In genomic region chr11:61792310-61793083, GRCh38 we compare ENCODE assay signal across 1 cellular context.
TF ChIP-seq lines count a peak whose summit lies in the region.

FEN1 (plus strand) TSS chr11:61792911; CDS start chr11:61795362, 2,451 bp downstream.
TMEM258 (minus strand) TSS chr11:61792599; CDS start chr11:61792558, 41 bp downstream.

TF ChIP-seq in K562, 482 proteins besides CTCF, POLR2A, EP300 and RAD21 (continued from another document and continues in another):
- peak; percentile 99 for TF ChIP-seq E2F8 (IDR thresholded peaks at IDR 0.05; ENCODE audit: low read depth, partially characterized antibody)
- TF ChIP-seq STAT5B (CRISPR knock-in tag; IDR thresholded peaks at IDR 0.05): no peak
- no peak for TF ChIP-seq MBD1 (CRISPR knock-in tag; IDR thresholded peaks at IDR 0.05)
- no peak for TF ChIP-seq RBM14 (IDR thresholded peaks at IDR 0.05; ENCODE audit: borderline replicate concordance, insufficient read depth, low read depth, low read length)
- TF ChIP-seq ZNF699 (CRISPR knock-in tag; IDR thresholded peaks at IDR 0.05; ENCODE audit: insufficient replicate concordance): no peak
- TF ChIP-seq PTRF (tag; IDR thresholded peaks at IDR 0.05): no peak
- peak; percentile 89 for TF ChIP-seq HCFC1 (IDR thresholded peaks at IDR 0.05; ENCODE audit: low read depth, low read length)
- 0 out of 2 replicates have a peak, but pooled peaks have one; percentile 53 for TF ChIP-seq OTX1 (CRISPR knock-in tag; IDR thresholded peaks at IDR 0.05)
- peak; percentile 54 for TF ChIP-seq NEUROD1 (IDR thresholded peaks at IDR 0.05; ENCODE audit: borderline replicate concordance, low read depth, low read length, partially characterized antibody)
- TF ChIP-seq, protein P1, sequence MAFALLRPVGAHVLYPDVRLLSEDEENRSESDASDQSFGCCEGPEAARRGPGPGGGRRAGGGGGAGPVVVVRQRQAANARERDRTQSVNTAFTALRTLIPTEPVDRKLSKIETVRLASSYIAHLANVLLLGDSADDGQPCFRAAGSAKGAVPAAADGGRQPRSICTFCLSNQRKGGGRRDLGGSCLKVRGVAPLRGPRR (CRISPR knock-in tag; IDR thresholded peaks at IDR 0.05): no peak
- no peak for TF ChIP-seq ID3 (CRISPR knock-in tag; IDR thresholded peaks at IDR 0.05)
- 0 out of 2 replicates have a peak, but pooled peaks have one; percentile 68 for TF ChIP-seq ID3 (tag; IDR thresholded peaks at IDR 0.05)
- no peak; the same call in 1 of the 2 replicates for TF ChIP-seq CTBP1 (IDR thresholded peaks at IDR 0.05; ENCODE audit: borderline replicate concordance)
- TF ChIP-seq, protein P2, sequence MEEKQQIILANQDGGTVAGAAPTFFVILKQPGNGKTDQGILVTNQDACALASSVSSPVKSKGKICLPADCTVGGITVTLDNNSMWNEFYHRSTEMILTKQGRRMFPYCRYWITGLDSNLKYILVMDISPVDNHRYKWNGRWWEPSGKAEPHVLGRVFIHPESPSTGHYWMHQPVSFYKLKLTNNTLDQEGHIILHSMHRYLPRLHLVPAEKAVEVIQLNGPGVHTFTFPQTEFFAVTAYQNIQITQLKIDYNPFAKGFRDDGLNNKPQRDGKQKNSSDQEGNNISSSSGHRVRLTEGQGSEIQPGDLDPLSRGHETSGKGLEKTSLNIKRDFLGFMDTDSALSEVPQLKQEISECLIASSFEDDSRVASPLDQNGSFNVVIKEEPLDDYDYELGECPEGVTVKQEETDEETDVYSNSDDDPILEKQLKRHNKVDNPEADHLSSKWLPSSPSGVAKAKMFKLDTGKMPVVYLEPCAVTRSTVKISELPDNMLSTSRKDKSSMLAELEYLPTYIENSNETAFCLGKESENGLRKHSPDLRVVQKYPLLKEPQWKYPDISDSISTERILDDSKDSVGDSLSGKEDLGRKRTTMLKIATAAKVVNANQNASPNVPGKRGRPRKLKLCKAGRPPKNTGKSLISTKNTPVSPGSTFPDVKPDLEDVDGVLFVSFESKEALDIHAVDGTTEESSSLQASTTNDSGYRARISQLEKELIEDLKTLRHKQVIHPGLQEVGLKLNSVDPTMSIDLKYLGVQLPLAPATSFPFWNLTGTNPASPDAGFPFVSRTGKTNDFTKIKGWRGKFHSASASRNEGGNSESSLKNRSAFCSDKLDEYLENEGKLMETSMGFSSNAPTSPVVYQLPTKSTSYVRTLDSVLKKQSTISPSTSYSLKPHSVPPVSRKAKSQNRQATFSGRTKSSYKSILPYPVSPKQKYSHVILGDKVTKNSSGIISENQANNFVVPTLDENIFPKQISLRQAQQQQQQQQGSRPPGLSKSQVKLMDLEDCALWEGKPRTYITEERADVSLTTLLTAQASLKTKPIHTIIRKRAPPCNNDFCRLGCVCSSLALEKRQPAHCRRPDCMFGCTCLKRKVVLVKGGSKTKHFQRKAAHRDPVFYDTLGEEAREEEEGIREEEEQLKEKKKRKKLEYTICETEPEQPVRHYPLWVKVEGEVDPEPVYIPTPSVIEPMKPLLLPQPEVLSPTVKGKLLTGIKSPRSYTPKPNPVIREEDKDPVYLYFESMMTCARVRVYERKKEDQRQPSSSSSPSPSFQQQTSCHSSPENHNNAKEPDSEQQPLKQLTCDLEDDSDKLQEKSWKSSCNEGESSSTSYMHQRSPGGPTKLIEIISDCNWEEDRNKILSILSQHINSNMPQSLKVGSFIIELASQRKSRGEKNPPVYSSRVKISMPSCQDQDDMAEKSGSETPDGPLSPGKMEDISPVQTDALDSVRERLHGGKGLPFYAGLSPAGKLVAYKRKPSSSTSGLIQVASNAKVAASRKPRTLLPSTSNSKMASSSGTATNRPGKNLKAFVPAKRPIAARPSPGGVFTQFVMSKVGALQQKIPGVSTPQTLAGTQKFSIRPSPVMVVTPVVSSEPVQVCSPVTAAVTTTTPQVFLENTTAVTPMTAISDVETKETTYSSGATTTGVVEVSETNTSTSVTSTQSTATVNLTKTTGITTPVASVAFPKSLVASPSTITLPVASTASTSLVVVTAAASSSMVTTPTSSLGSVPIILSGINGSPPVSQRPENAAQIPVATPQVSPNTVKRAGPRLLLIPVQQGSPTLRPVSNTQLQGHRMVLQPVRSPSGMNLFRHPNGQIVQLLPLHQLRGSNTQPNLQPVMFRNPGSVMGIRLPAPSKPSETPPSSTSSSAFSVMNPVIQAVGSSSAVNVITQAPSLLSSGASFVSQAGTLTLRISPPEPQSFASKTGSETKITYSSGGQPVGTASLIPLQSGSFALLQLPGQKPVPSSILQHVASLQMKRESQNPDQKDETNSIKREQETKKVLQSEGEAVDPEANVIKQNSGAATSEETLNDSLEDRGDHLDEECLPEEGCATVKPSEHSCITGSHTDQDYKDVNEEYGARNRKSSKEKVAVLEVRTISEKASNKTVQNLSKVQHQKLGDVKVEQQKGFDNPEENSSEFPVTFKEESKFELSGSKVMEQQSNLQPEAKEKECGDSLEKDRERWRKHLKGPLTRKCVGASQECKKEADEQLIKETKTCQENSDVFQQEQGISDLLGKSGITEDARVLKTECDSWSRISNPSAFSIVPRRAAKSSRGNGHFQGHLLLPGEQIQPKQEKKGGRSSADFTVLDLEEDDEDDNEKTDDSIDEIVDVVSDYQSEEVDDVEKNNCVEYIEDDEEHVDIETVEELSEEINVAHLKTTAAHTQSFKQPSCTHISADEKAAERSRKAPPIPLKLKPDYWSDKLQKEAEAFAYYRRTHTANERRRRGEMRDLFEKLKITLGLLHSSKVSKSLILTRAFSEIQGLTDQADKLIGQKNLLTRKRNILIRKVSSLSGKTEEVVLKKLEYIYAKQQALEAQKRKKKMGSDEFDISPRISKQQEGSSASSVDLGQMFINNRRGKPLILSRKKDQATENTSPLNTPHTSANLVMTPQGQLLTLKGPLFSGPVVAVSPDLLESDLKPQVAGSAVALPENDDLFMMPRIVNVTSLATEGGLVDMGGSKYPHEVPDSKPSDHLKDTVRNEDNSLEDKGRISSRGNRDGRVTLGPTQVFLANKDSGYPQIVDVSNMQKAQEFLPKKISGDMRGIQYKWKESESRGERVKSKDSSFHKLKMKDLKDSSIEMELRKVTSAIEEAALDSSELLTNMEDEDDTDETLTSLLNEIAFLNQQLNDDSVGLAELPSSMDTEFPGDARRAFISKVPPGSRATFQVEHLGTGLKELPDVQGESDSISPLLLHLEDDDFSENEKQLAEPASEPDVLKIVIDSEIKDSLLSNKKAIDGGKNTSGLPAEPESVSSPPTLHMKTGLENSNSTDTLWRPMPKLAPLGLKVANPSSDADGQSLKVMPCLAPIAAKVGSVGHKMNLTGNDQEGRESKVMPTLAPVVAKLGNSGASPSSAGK (IDR thresholded peaks at IDR 0.05): peak; percentile 90
- no peak for TF ChIP-seq IFI16 (CRISPR knock-in tag; IDR thresholded peaks at IDR 0.05)
- TF ChIP-seq FOSL1 (tag; conservative IDR thresholded peaks at IDR 0.05): peak; percentile 35; the same call in 1 of the 2 replicates
- TF ChIP-seq ZNF280B (CRISPR knock-in tag; IDR thresholded peaks at IDR 0.05): no peak
- no peak for TF ChIP-seq ZNF398 (CRISPR knock-in tag; IDR thresholded peaks at IDR 0.05)
- peak; percentile 85 to 88 for TF ChIP-seq NRF1 (conservative IDR thresholded peaks at IDR 0.05 in 1 of 2, IDR thresholded peaks at IDR 0.05 in 1 of 2)
- TF ChIP-seq NFE2L1 (tag; IDR thresholded peaks at IDR 0.05; ENCODE audit: borderline replicate concordance, low read depth): no peak
- peak; percentile 96 for TF ChIP-seq ZNF143 (CRISPR knock-in tag; IDR thresholded peaks at IDR 0.05)
- peak; percentile 51 for TF ChIP-seq NR4A1 (CRISPR knock-in tag; IDR thresholded peaks at IDR 0.05)
- no peak for TF ChIP-seq NR4A1 (tag; IDR thresholded peaks at IDR 0.05)
- TF ChIP-seq KAT2B (IDR thresholded peaks at IDR 0.05; ENCODE audit: low read depth, low read length): no peak
- TF ChIP-seq KDM1A (IDR thresholded peaks at IDR 0.05): no peak
- TF ChIP-seq CHCHD3 (CRISPR knock-in tag; IDR thresholded peaks at IDR 0.05): no peak
- no peak for TF ChIP-seq ZNF124 (CRISPR knock-in tag; IDR thresholded peaks at IDR 0.05)
- TF ChIP-seq ZNF75A (CRISPR knock-in tag; IDR thresholded peaks at IDR 0.05): no peak
- TF ChIP-seq SP1 (CRISPR knock-in tag; IDR thresholded peaks at IDR 0.05): peak; percentile 64
- TF ChIP-seq, protein P3, sequence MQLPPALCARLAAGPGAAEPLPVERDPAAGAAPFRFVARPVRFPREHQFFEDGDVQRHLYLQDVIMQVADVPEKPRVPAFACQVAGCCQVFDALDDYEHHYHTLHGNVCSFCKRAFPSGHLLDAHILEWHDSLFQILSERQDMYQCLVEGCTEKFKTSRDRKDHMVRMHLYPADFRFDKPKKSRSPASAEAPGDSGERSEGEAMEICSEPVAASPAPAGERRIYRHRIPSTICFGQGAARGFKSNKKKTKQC (CRISPR knock-in tag; IDR thresholded peaks at IDR 0.05): peak; percentile 69
- TF ChIP-seq TAL1 (IDR thresholded peaks at IDR 0.05): no peak
- 0 out of 2 replicates have a peak, but pooled peaks have one; percentile 25 for TF ChIP-seq BACH1 (tag; IDR thresholded peaks at IDR 0.05)
- peak; percentile 65; the same call in 1 of the 2 replicates for TF ChIP-seq NFIC (IDR thresholded peaks at IDR 0.05)
- peak; percentile 96 for TF ChIP-seq CBFA2T2 (conservative IDR thresholded peaks at IDR 0.05)
- TF ChIP-seq KLF16 (IDR thresholded peaks at IDR 0.05): no peak
- TF ChIP-seq ZSCAN29 (IDR thresholded peaks at IDR 0.05): no peak
- TF ChIP-seq EP400 (IDR thresholded peaks at IDR 0.05): peak; percentile 99
- TF ChIP-seq, protein P4, sequence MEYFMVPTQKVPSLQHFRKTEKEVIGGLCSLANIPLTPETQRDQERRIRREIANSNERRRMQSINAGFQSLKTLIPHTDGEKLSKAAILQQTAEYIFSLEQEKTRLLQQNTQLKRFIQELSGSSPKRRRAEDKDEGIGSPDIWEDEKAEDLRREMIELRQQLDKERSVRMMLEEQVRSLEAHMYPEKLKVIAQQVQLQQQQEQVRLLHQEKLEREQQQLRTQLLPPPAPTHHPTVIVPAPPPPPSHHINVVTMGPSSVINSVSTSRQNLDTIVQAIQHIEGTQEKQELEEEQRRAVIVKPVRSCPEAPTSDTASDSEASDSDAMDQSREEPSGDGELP (CRISPR knock-in tag; IDR thresholded peaks at IDR 0.05; ENCODE audit: borderline replicate concordance): peak; percentile 77
- peak; percentile 91 for TF ChIP-seq SIN3B (IDR thresholded peaks at IDR 0.05; ENCODE audit: low read depth)
